Comparison of ENCODE assay signal across 26 cellular contexts in the genomic region with DNA sequence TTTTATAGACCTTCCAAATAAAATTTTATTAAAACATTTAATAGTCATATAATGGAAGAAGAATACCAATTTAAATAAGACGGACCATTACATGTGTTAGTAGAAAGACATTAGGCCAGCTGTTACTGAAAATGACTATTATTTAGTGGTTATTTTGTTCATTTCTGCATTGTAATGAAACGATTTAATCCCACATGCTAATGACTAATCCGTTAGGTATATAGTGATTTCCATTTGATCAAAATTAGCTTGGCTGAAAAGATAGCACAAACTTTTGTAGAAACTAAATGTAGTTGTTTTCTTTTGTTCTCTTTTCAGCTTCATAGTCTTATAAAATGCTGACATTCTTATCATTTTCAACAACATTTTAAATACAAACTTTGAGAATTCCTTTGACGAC.
DNase-seq lines count a peak whose midpoint lies in the region; ATAC-seq, FAIRE-seq and TF ChIP-seq lines count a peak whose summit lies in the region.
"Had no signal": no experiment of that assay in that cellular context is flagged by ENCODE, and none has a peak within 500 bp of the region (broad histone marks: within the 10 kb centered on the region; RNA-seq: fewer than 3 reads in every experiment).

No MANE protein-coding gene starts in this region.

- no peak for FAIRE-seq in urothelium cell line (lab: Jason Lieb, UNC)
- FAIRE-seq: A204.1, GM12892, GM19239 had no signal

- DNase-seq in GM03348 (ENCODE audit: low spot score), result peak; percentile 13
- peak; percentile 30 for DNase-seq in M059J (ENCODE audit: low read depth)
- DNase-seq in brain microvascular endothelial cell, result no peak
- no peak for DNase-seq in osteocyte (ENCODE audit: extremely low spot score, unreplicated experiment)
- no peak for DNase-seq in activated naive CD8-positive, alpha-beta T cell treated with anti-CD3 and anti-CD28 coated beads for 36 hours
- no peak for DNase-seq in urothelium cell line (ENCODE audit: low spot score)
- DNase-seq in mucosa of gallbladder (ENCODE audit: low spot score), result no peak
- DNase-seq: C1 segment of cervical spinal cord; CD4-positive, alpha-beta memory T cell; COR-L47; DMS79; GF-D8; H7; KBM-7; MM.1S; NCI-H2029; NCI-H446 treated with DMSO at 0.1 percent for 48 hours; NCI-H526; SHP77; SW 1271 had no signal

- in situ Hi-C loops in brain microvascular endothelial cell (cut with HindIII; ENCODE audit: low pct_ligation_motif_present, low sequenced_read_pairs), result no loop called here

- no peak overlapping the region for H3K4me3 ChIP-seq in brain microvascular endothelial cell (ENCODE audit: low read depth, low read length)

- no peaks in the 10 kb centered on the region for H3K36me3 ChIP-seq in brain microvascular endothelial cell (replicated peaks)

- H3K9me3 Mint-ChIP-seq in osteocyte (ENCODE audit: unreplicated experiment), result peaks cover 4% of the 10 kb centered on the region
- no peaks in the 10 kb centered on the region for H3K9me3 Mint-ChIP-seq in activated naive CD8-positive, alpha-beta T cell treated with anti-CD3 and anti-CD28 coated beads for 36 hours

- peak overlapping the region; percentile 87 for H3K27ac Mint-ChIP-seq in osteocyte (ENCODE audit: unreplicated experiment)
- no peak overlapping the region for H3K27ac Mint-ChIP-seq in activated naive CD8-positive, alpha-beta T cell treated with anti-CD3 and anti-CD28 coated beads for 36 hours
- H3K27ac Mint-ChIP-seq: CD4-positive, alpha-beta memory T cell had no signal

- TF ChIP-seq CTCF in brain microvascular endothelial cell (IDR thresholded peaks at IDR 0.05; ENCODE audit: low read depth, low read length, missing control alignments) (no peak), osteocyte (IDR thresholded peaks at IDR 0.05) (no peak)

- H3K4me3 Mint-ChIP-seq in osteocyte (ENCODE audit: unreplicated experiment), result no peak overlapping the region
- H3K4me3 Mint-ChIP-seq in activated naive CD8-positive, alpha-beta T cell treated with anti-CD3 and anti-CD28 coated beads for 36 hours, result no peak overlapping the region
- H3K4me3 Mint-ChIP-seq: CD4-positive, alpha-beta memory T cell had no signal

- peaks cover 66% of the 10 kb centered on the region for H3K4me1 Mint-ChIP-seq in osteocyte (ENCODE audit: unreplicated experiment)
- no peaks in the 10 kb centered on the region for H3K4me1 Mint-ChIP-seq in activated naive CD8-positive, alpha-beta T cell treated with anti-CD3 and anti-CD28 coated beads for 36 hours
- H3K4me1 Mint-ChIP-seq: CD4-positive, alpha-beta memory T cell had no signal

- peak overlapping the region; percentile 99 for H3K27ac ChIP-seq in brain microvascular endothelial cell
- H3K27ac ChIP-seq: RWPE1 had no signal

- ATAC-seq in HG02763 (IDR thresholded peaks at IDR 0.05; ENCODE audit: unreplicated experiment), result no peak
- ATAC-seq: Panc1 had no signal

- no peaks in the 10 kb centered on the region for H3K27me3 ChIP-seq in brain microvascular endothelial cell (replicated peaks)

- no peaks in the 10 kb centered on the region for H3K27me3 Mint-ChIP-seq in osteocyte (ENCODE audit: unreplicated experiment)
- H3K27me3 Mint-ChIP-seq in activated naive CD8-positive, alpha-beta T cell treated with anti-CD3 and anti-CD28 coated beads for 36 hours, result no peaks in the 10 kb centered on the region
- H3K27me3 Mint-ChIP-seq: CD4-positive, alpha-beta memory T cell had no signal

- no peaks in the 10 kb centered on the region for H3K36me3 Mint-ChIP-seq in osteocyte (ENCODE audit: unreplicated experiment)
- no peaks in the 10 kb centered on the region for H3K36me3 Mint-ChIP-seq in activated naive CD8-positive, alpha-beta T cell treated with anti-CD3 and anti-CD28 coated beads for 36 hours
- H3K36me3 Mint-ChIP-seq: CD4-positive, alpha-beta memory T cell had no signal

Comparison
In these comparisons a context has a peak if more than half of its experiments do, and no peak if none do; other contexts are left out.
1. DNase-seq: peak in GM03348 (single experiment) and M059J (single experiment); none in brain microvascular endothelial cell (single experiment), osteocyte (single experiment), activated naive CD8-positive, alpha-beta T cell treated with anti-CD3 and anti-CD28 coated beads for 36 hours (single experiment), urothelium cell line (single experiment) and mucosa of gallbladder (single experiment).